In the genomic region with DNA sequence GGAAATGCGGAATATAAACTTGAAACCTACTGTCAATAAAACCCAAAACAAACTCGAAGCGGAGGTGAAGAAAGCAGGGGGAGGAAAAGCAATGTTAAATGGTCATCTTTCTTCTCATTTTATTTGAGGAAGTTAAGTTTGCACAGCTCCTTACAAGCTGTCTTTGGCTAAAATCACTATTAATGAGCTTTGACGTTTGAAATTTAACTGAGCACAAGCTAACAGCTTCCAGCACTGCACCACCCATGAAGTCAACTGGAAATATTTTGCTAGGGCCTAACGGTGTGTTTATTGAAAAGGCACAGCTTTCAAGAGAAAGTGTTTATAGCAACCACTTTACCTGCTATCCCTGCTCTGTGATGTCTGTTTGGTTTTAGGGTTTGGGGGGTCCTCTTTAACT, we compare ENCODE assay signal across 16 cellular contexts.
A peak's percentile ranks its signal among the peaks of the same experiment; 100 is the strongest.
DNase-seq lines count a peak whose midpoint lies in the region; TF ChIP-seq lines count a peak whose summit lies in the region.
"Had no signal": no experiment of that assay in that cellular context is flagged by ENCODE, and none has a peak within 500 bp of the region (broad histone marks: within the 10 kb centered on the region; RNA-seq: fewer than 3 reads in every experiment).

No MANE protein-coding gene starts in this region.

- TF ChIP-seq CTCF in hepatocyte (IDR thresholded peaks at IDR 0.05; ENCODE audit: poor library complexity) (no peak), sigmoid colon (IDR thresholded peaks at IDR 0.05) (no peak)

- no peak overlapping the region for H3K9ac ChIP-seq in HUES64 (ENCODE audit: low read depth, low read length)
- H3K9ac ChIP-seq in SK-N-MC (ENCODE audit: insufficient read length): peak overlapping the region; percentile 79

- 57% methylated on average over 5 of the region's 5 CpGs for WGBS in HUES64
- 18% methylated on average over 5 of the region's 5 CpGs for WGBS in hepatocyte (ENCODE audit: low lambda C conversion rate, missing lambda C conversion rate)
- WGBS in sigmoid colon, 2 donors: 43 to 62% methylated on average over 5 of the region's 5 CpGs

- H3K79me2 ChIP-seq in hepatocyte: no peaks in the 10 kb centered on the region

- H3K27ac ChIP-seq in HUES64 (ENCODE audit: low read depth, low read length) (0 out of 2 replicates have a peak overlapping the region, but pooled peaks have one; percentile 28), SK-N-MC (peak overlapping the region; percentile 100), hepatocyte (no peak overlapping the region), sigmoid colon (peak overlapping the region in 3 of 4 donors; percentile 1 to 48 (median 29))
- H3K27ac ChIP-seq: C4-2B had no signal

- no peaks in the 10 kb centered on the region for H3K36me3 ChIP-seq in HUES64 (ENCODE audit: insufficient read depth, low read length)
- H3K36me3 ChIP-seq in SK-N-MC (ENCODE audit: insufficient read depth, low read length): no peaks in the 10 kb centered on the region; the same call in 1 of the 2 replicates
- no peaks in the 10 kb centered on the region for H3K36me3 ChIP-seq in hepatocyte (replicated peaks; ENCODE audit: insufficient read depth, low read depth)
- no peaks in the 10 kb centered on the region for H3K36me3 ChIP-seq in sigmoid colon

- DNase-seq in SK-N-MC (ENCODE audit: low read depth, low spot score) (no peak), hepatocyte (ENCODE audit: low spot score) (no peak), sigmoid colon (no peak), HuH-7.5 (ENCODE audit: low spot score) (no peak), NCI-H2029 (lab: John Stamatoyannopoulos, UW) (no peak)
- no peak for DNase-seq in stimulated activated CD4-positive, alpha-beta T cell treated with anti-CD3 and anti-CD28 coated beads, Interleukin-15, amount 100 ng/mL, for 24 hours
- DNase-seq: DMS 273 treated with DMSO at 0.1 percent for 48 hours, H7, Kasumi-1, MM.1S, NCI-H1417 treated with DMSO at 0.1 percent for 48 hours, NCI-H2029 treated with DMSO at 0.1 percent for 48 hours, NCI-H510A, NCI-H774 had no signal

- no peak overlapping the region for H2AFZ ChIP-seq in hepatocyte

- no peak overlapping the region for H3K4me3 ChIP-seq in HUES64 (ENCODE audit: low read length)
- peak overlapping the region; percentile 53; the same call in 1 of the 2 replicates for H3K4me3 ChIP-seq in SK-N-MC
- H3K4me3 ChIP-seq in hepatocyte: no peak overlapping the region
- no peak overlapping the region for H3K4me3 ChIP-seq in sigmoid colon

- H3K27me3 ChIP-seq in HUES64 (ENCODE audit: insufficient read depth, low read length): no peaks in the 10 kb centered on the region
- no peaks in the 10 kb centered on the region for H3K27me3 ChIP-seq in hepatocyte
- H3K27me3 ChIP-seq in sigmoid colon: no peaks in the 10 kb centered on the region

- H4K20me1 ChIP-seq in hepatocyte (ENCODE audit: insufficient read depth, poor library complexity, severe bottlenecking): no peaks in the 10 kb centered on the region

- intact Hi-C loops in sigmoid colon (cut with DNase I): no loop called here

- no peaks in the 10 kb centered on the region for H3K9me3 ChIP-seq in HUES64 (ENCODE audit: insufficient read depth, low read depth, low read length)
- no peaks in the 10 kb centered on the region; the same call in 1 of the 2 replicates for H3K9me3 ChIP-seq in SK-N-MC (ENCODE audit: low read depth, low read length)
- no peaks in the 10 kb centered on the region for H3K9me3 ChIP-seq in hepatocyte (ENCODE audit: low read depth)
- no peaks in the 10 kb centered on the region for H3K9me3 ChIP-seq in sigmoid colon

- H3K4me2 ChIP-seq in hepatocyte: peak overlapping the region; percentile 13

- H3K4me1 ChIP-seq in HUES64 (ENCODE audit: insufficient read depth, low read length): peaks cover 23% of the 10 kb centered on the region
- H3K4me1 ChIP-seq in hepatocyte (ENCODE audit: insufficient read depth): no peaks in the 10 kb centered on the region
- H3K4me1 ChIP-seq in sigmoid colon: peaks cover 0 to 16% (median 11%) of the 10 kb centered on the region in 4 donors

- peak in 3 of 4 donors; percentile 12 to 82 (median 79) for TF ChIP-seq EP300 in sigmoid colon (IDR thresholded peaks at IDR 0.05)

- H3K9me2 ChIP-seq in hepatocyte (replicated peaks; ENCODE audit: insufficient read depth): no peaks in the 10 kb centered on the region

- TF ChIP-seq POLR2A in sigmoid colon (IDR thresholded peaks at IDR 0.05): no peak
